Comparison of ENCODE assay signal across 15 cellular contexts in genomic region chr17:45639297-45639849, GRCh38.
"Had no signal": no experiment of that assay in that cellular context is flagged by ENCODE, and none has a peak within 500 bp of the region (broad histone marks: within the 10 kb centered on the region; RNA-seq: fewer than 3 reads in every experiment).

No MANE protein-coding gene starts in this region.

- H3K9me3 ChIP-seq: breast epithelium, prostate gland, spleen, thyroid gland, upper lobe of right lung had no signal

- H3K27me3 ChIP-seq: breast epithelium, spleen, thyroid gland, upper lobe of right lung had no signal

- DNase-seq: activated naive CD4-positive, alpha-beta T cell treated with Interleukin-2 at 50 U/mL for 16 hours; activated naive CD8-positive, alpha-beta T cell treated with anti-CD3 and anti-CD28 coated beads for 36 hours; activated T-cell treated with anti-CD3 and anti-CD28 coated beads, Interleukin-2, amount 50 U/mL, for 48 hours; amniotic stem cell; cortex of kidney; midbrain; spleen; stimulated activated CD4-positive, alpha-beta T cell treated with anti-CD3 and anti-CD28 coated beads, Interleukin-4, amount 100 ng/mL, for 1 hour; stimulated activated naive CD8-positive, alpha-beta T cell treated with anti-CD3 and anti-CD28 coated beads, Interleukin-15, Interleukin-2, amounts not matched to agents 100 U/mL and 50 U/mL, for 24 hours; substantia nigra; T-helper 1 cell; thyroid gland; upper lobe of right lung had no signal

- H3K4me1 ChIP-seq: breast epithelium, prostate gland, thyroid gland, upper lobe of right lung had no signal

- H3K4me3 ChIP-seq: breast epithelium, prostate gland, spleen, thyroid gland, upper lobe of right lung had no signal

- H3K27ac ChIP-seq: breast epithelium, prostate gland, spleen, thyroid gland, upper lobe of right lung had no signal

- H3K36me3 ChIP-seq: breast epithelium, prostate gland had no signal
